ENCODE assay signal across 9 cellular contexts in genomic region chr17:58335061-58335731, GRCh38. TPM values are rescaled to one million over a fixed set of nuclear protein-coding genes. Genes with fewer than 3 reads are reported as not detected.
DNase-seq lines count a peak whose midpoint lies in the region; ATAC-seq and TF ChIP-seq lines count a peak whose summit lies in the region.
"Had no signal": no experiment of that assay in that cellular context is flagged by ENCODE, and none has a peak within 500 bp of the region (broad histone marks: within the 10 kb centered on the region; RNA-seq: fewer than 3 reads in every experiment).

No MANE protein-coding gene starts in this region.

- POLR2A ChIA-PET in activated B cell treated with CpG ODN at 0.5 μM for 24 hours (lab: Charles Lee), result interaction anchor here (0.5 to 27.9 kb wide), 10 partner anchors 4 to 1630 kb away, joined by 3 to 3007 read pairs (median 87); partner anchors contain the start of genes MTMR4, RNF43, SUPT4H1 and TSPOAP1

- H3K27ac Mint-ChIP-seq in HFFc6 (peak overlapping the region; percentile 32; the same call in 1 of the 2 replicates), activated B cell treated with CpG ODN at 0.5 μM for 24 hours (peak overlapping the region; percentile 99)

- TF ChIP-seq POLR2A in gastrocnemius medialis (IDR thresholded peaks at IDR 0.05), result no peak

- in situ Hi-C loops in brain microvascular endothelial cell (cut with HindIII; ENCODE audit: low pct_ligation_motif_present, low sequenced_read_pairs) (no loop called here), gastrocnemius medialis (cut with MboI; ENCODE audit: low sequenced_read_pairs in 4 of 4) (no loop called here)

- ATAC-seq in activated B cell treated with CpG ODN at 0.5 μM for 24 hours (ENCODE audit: low read depth), result no peak
- no peak for ATAC-seq in gastrocnemius medialis
- no peak for ATAC-seq in HG03108 (IDR thresholded peaks at IDR 0.05; ENCODE audit: unreplicated experiment)

- H3K27me3 Mint-ChIP-seq in HFFc6 (ENCODE audit: insufficient read depth) (peaks cover 2% of the 10 kb centered on the region; the same call in 1 of the 2 replicates), activated B cell treated with CpG ODN at 0.5 μM for 24 hours (no peaks in the 10 kb centered on the region)

- H3K4me1 Mint-ChIP-seq in HFFc6 (ENCODE audit: low read depth) (peaks cover 56% of the 10 kb centered on the region), activated B cell treated with CpG ODN at 0.5 μM for 24 hours (peaks cover 75% of the 10 kb centered on the region)

- H3K4me3 Mint-ChIP-seq in HFFc6 (no peak overlapping the region), activated B cell treated with CpG ODN at 0.5 μM for 24 hours (peak overlapping the region; percentile 100)

- H3K27me3 ChIP-seq in esophagus (ENCODE audit: control insufficient read depth in 1 of 2, insufficient read depth in 2 of 2, low read length in 2 of 2) (no peaks in the 10 kb centered on the region), brain microvascular endothelial cell (replicated peaks) (no peaks in the 10 kb centered on the region), gastrocnemius medialis (peaks cover 0 to 7% (median 0%) of the 10 kb centered on the region in 3 donors)
- H3K27me3 ChIP-seq: dorsolateral prefrontal cortex had no signal

- H3K9me3 ChIP-seq in esophagus (ENCODE audit: control insufficient read depth in 2 of 2, insufficient read depth in 1 of 2, low read depth in 1 of 2, low read length in 1 of 2) (no peaks in the 10 kb centered on the region), gastrocnemius medialis (no peaks in the 10 kb centered on the region)

- H3K36me3 ChIP-seq in esophagus (ENCODE audit: control insufficient read depth in 2 of 2, insufficient read depth in 2 of 2, low read length in 1 of 2), result no peaks in the 10 kb centered on the region
- no peaks in the 10 kb centered on the region for H3K36me3 ChIP-seq in brain microvascular endothelial cell (replicated peaks)
- H3K36me3 ChIP-seq in gastrocnemius medialis, result no peaks in the 10 kb centered on the region

- CTCF ChIA-PET in activated B cell treated with CpG ODN at 0.5 μM for 24 hours (lab: Charles Lee), result interaction anchor here (2.6 to 5.3 kb wide), 3 partner anchors 9 to 82 kb away, joined by 14 to 47 read pairs (median 21); partner anchors contain the start of gene RNF43

- H3K4me1 ChIP-seq in esophagus (ENCODE audit: control insufficient read depth in 2 of 2, insufficient read depth in 2 of 2, low read length in 1 of 2) (peaks cover 5 to 6% of the 10 kb centered on the region in 2 donors), gastrocnemius medialis (peaks cover 7% of the 10 kb centered on the region in 2 donors)

- 57 to 67% methylated on average over 10 of the region's 10 CpGs for WGBS in esophagus, 2 donors

- TF ChIP-seq CTCF in HFFc6 (IDR thresholded peaks at IDR 0.05), result no peak
- TF ChIP-seq CTCF in activated B cell treated with CpG ODN at 0.5 μM for 24 hours (IDR thresholded peaks at IDR 0.05), result no peak
- TF ChIP-seq CTCF in brain microvascular endothelial cell (IDR thresholded peaks at IDR 0.05; ENCODE audit: low read depth, low read length, missing control alignments), result no peak
- no peak for TF ChIP-seq CTCF in gastrocnemius medialis (IDR thresholded peaks at IDR 0.05 in 4 of 5, conservative IDR thresholded peaks at IDR 0.05 in 1 of 5)

- no peak for DNase-seq in HFFc6
- DNase-seq in activated B cell treated with CpG ODN at 0.5 μM for 24 hours, result no peak
- DNase-seq in stimulated activated CD4-positive, alpha-beta T cell treated with anti-CD3 and anti-CD28 coated beads, Interleukin-2, amount 100 ng/mL, for 48 hours, result peak; percentile 50 to 51
- no peak for DNase-seq in amygdala (lab: John Stamatoyannopoulos, UW)
- DNase-seq in brain microvascular endothelial cell, result no peak
- DNase-seq in gastrocnemius medialis, result no peak

- H3K4me3 ChIP-seq in esophagus (ENCODE audit: low read depth in 1 of 2, low read length in 2 of 2), result no peak overlapping the region
- H3K4me3 ChIP-seq in brain microvascular endothelial cell (ENCODE audit: low read depth, low read length), result no peak overlapping the region
- H3K4me3 ChIP-seq in gastrocnemius medialis, result no peak overlapping the region
- H3K4me3 ChIP-seq: dorsolateral prefrontal cortex had no signal

- no peaks in the 10 kb centered on the region for H3K36me3 Mint-ChIP-seq in HFFc6 (ENCODE audit: low read depth)
- H3K36me3 Mint-ChIP-seq in activated B cell treated with CpG ODN at 0.5 μM for 24 hours (ENCODE audit: low read depth), result peaks cover 32% of the 10 kb centered on the region

- peak overlapping the region; percentile 53 to 66 for H3K27ac ChIP-seq in esophagus (ENCODE audit: low read depth in 2 of 2, low read length in 1 of 2)
- H3K27ac ChIP-seq in brain microvascular endothelial cell, result no peak overlapping the region
- no peak overlapping the region for H3K27ac ChIP-seq in gastrocnemius medialis

- H3K9me3 Mint-ChIP-seq in HFFc6 (no peaks in the 10 kb centered on the region), activated B cell treated with CpG ODN at 0.5 μM for 24 hours (no peaks in the 10 kb centered on the region)

- intact Hi-C loops in activated B cell treated with CpG ODN at 0.5 μM for 24 hours (cut with micrococcal nuclease), result loop anchor here (5.0 to 10.0 kb wide), 4 partner anchors 297 to 820 kb away; partner anchors contain the start of genes PRR11 and SKA2
- intact Hi-C loops in gastrocnemius medialis (cut with DNase I; ENCODE audit: low total_unique reads), result no loop called here

RNA-seq across cellular contexts. Expression of gene TSPOAP1, which starts 6.6 kb away (rescaled TPM):
- total RNA-seq in HFFc6 (2021; fragmentation: NEBNext Ultra II Directional; extraction: Animal tissue kit (Norgen Biotek cat#: 25700)), result 1 to 10 TPM in 4 of 6 experiments, under 1 TPM in 2; 0.50 to 1.8 (median 1.3) TPM
- total RNA-seq in activated B cell treated with CpG ODN at 0.5 μM for 24 hours (16.7 and 22.5 TPM in 2 replicates), gastrocnemius medialis (1 to 10 TPM in 2 of 4 donors, under 1 TPM in 2; 0.72 to 1.6 (median 1.0) TPM)
- polyA plus RNA-seq in esophagus, result 10 to 100 TPM in 1 of 2 donors, 1 to 10 TPM in 1; 7.3 to 14.9 TPM

RNA-seq across cellular contexts. Expression of gene SUPT4H1, which starts 16.8 kb away (rescaled TPM):
- 100 to 1,000 TPM in 4 of 6 experiments, 10 to 100 TPM in 2; 95.6 to 110 (median 105) TPM for total RNA-seq in HFFc6 (2021; fragmentation: NEBNext Ultra II Directional; extraction: Animal tissue kit (Norgen Biotek cat#: 25700))
- total RNA-seq in activated B cell treated with CpG ODN at 0.5 μM for 24 hours (90.2 and 100 TPM in 2 replicates), gastrocnemius medialis (10 to 100 TPM; 39.6 to 49.0 (median 41.1) TPM)
- polyA plus RNA-seq in esophagus, result 10 to 100 TPM; 39.9 to 80.8 TPM

RNA-seq across cellular contexts. Expression of gene MPO, which starts 54.5 kb away (rescaled TPM):
- not detected for total RNA-seq in HFFc6 (2021; fragmentation: NEBNext Ultra II Directional; extraction: Animal tissue kit (Norgen Biotek cat#: 25700))
- total RNA-seq in activated B cell treated with CpG ODN at 0.5 μM for 24 hours (not detected in 2 replicates), gastrocnemius medialis (under 1 TPM in 3 of 4 donors, not detected in 1; 0.18 to 0.32 (median 0.31) TPM)
- under 1 TPM in 1 of 2 donors, not detected in 1; 0.02 TPM for polyA plus RNA-seq in esophagus

Comparison
In these comparisons a context has a peak if more than half of its experiments do, and no peak if none do; other contexts are left out.
1. DNase-seq: peak in stimulated activated CD4-positive, alpha-beta T cell treated with anti-CD3 and anti-CD28 coated beads, Interleukin-2, amount 100 ng/mL, for 48 hours (2 of 2); none in HFFc6 (single experiment), activated B cell treated with CpG ODN at 0.5 μM for 24 hours (single experiment), amygdala (0 of 56), brain microvascular endothelial cell (single experiment) and gastrocnemius medialis (0 of 2).
2. H3K27ac ChIP-seq: peak in esophagus (2 of 2); none in brain microvascular endothelial cell (single experiment) and gastrocnemius medialis (0 of 4).